Comparison of ENCODE assay signal across 1 cellular context in the genomic region with DNA sequence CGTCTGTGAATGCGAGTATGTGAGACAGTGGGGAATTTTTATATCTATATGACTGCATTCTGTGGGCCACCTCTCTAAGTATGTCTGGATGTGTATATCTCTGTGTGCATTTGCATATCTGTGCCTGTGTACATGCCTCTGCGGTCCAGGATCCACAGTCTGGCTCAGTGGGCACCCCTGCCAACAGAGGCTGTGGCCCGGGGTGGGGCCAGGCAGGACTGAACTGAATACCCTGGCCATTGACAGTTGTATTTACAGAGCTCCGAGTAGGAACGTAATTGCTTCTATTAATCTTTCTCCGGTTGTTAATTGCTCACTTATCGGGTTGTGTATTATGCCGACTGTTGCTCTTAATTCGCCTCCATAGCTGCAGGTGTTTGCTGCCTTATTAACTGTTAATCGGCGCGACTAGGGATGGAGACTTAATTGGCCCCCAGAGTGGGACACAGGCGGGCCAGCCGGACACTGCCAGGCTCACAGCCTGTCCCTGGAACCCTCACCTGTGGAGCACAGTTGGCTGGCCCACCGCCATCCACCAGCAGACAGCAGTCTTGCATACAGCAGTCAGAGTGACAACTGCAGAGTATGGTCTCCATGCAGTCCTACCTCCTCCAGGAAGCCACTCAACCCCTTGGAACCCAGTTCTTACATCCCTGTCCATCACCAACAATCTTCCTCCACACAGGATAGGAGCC.
TF ChIP-seq lines count a peak whose summit lies in the region.

No MANE protein-coding gene starts in this region.

TF ChIP-seq in HepG2, 621 proteins besides CTCF, POLR2A, EP300 and RAD21:
- no peak for TF ChIP-seq ATF3 (CRISPR knock-in tag; IDR thresholded peaks at IDR 0.05)
- peak in 1 of 2 experiments; percentile 29; a peak in 1 of 4 replicates for TF ChIP-seq MAFK (conservative IDR thresholded peaks at IDR 0.05 in 1 of 2, IDR thresholded peaks at IDR 0.05 in 1 of 2; ENCODE audit: low read length in 2 of 2)
